Comparison of ENCODE assay signal across 10 cellular contexts in genomic region chr12:96236221-96236822, GRCh38. TPM values are rescaled to one million over a fixed set of nuclear protein-coding genes. Genes with fewer than 3 reads are reported as not detected.
A peak's percentile ranks its signal among the peaks of the same experiment; 100 is the strongest.
DNase-seq lines count a peak whose midpoint lies in the region; ATAC-seq, FAIRE-seq and TF ChIP-seq lines count a peak whose summit lies in the region.
"Had no signal": no experiment of that assay in that cellular context is flagged by ENCODE, and none has a peak within 500 bp of the region (broad histone marks: within the 10 kb centered on the region; RNA-seq: fewer than 3 reads in every experiment).

No MANE protein-coding gene starts in this region.

- peak; percentile 59 for DNase-seq in activated CD4-positive, alpha-beta T cell treated with anti-CD3 and anti-CD28 coated beads for 48 hours
- DNase-seq in activated CD4-positive, alpha-beta T cell treated with anti-CD3 and anti-CD28 coated beads for 1 hour = no peak
- DNase-seq in activated naive CD8-positive, alpha-beta T cell treated with anti-CD3 and anti-CD28 coated beads, Interleukin-2, amount 10 ng/mL, durations not matched to agents 7 days and 5 days = no peak
- peak; percentile 56 to 61 (median 56) for DNase-seq in immature natural killer cell
- DNase-seq in stromal cell of bone marrow (ENCODE audit: low read depth) = peak; percentile 75
- DNase-seq in GM19239 (ENCODE audit: insufficient read length, low spot score) = no peak
- no peak for DNase-seq in A673 (ENCODE audit: low spot score)
- no peak for DNase-seq in NCI-H2081 (lab: John Stamatoyannopoulos, UW)

- intact Hi-C loops in A673 (cut with micrococcal nuclease; ENCODE audit: unreplicated experiment) = no loop called here

- H3K9me3 Mint-ChIP-seq in activated naive CD8-positive, alpha-beta T cell treated with anti-CD3 and anti-CD28 coated beads, Interleukin-2, amount 10 ng/mL, durations not matched to agents 7 days and 5 days = no peaks in the 10 kb centered on the region
- no peaks in the 10 kb centered on the region for H3K9me3 Mint-ChIP-seq in immature natural killer cell
- H3K9me3 Mint-ChIP-seq: activated T-helper 2 cell treated with anti-CD3 and anti-CD28 coated beads, Interferon-gamma antibody, Interleukin-2, Interleukin-4, amounts not matched to agents 10 μg/mL and 5 μg/mL and 100 μg/mL, durations not matched to agents 14 hours and 24 hours and 36 hours had no signal

- TF ChIP-seq CTCF in A673 (conservative IDR thresholded peaks at IDR 0.05; ENCODE audit: low read depth, low read length) = no peak

- H3K27me3 ChIP-seq in A673 (replicated peaks; ENCODE audit: insufficient read depth, low read depth, low read length, poor library complexity) = no peaks in the 10 kb centered on the region

- CTCF ChIA-PET in A673 (lab: Charles Lee) = no interaction called here

- FAIRE-seq in GM19239 (lab: Jason Lieb, UNC) = no peak
- FAIRE-seq: A549 had no signal

- no peak overlapping the region for H3K4me3 ChIP-seq in A673 (ENCODE audit: low read depth, low read length, poor library complexity, severe bottlenecking)
- H3K4me3 ChIP-seq: A549 had no signal

- H3K27ac Mint-ChIP-seq in activated naive CD8-positive, alpha-beta T cell treated with anti-CD3 and anti-CD28 coated beads, Interleukin-2, amount 10 ng/mL, durations not matched to agents 7 days and 5 days = no peak overlapping the region
- H3K27ac Mint-ChIP-seq in immature natural killer cell = peak overlapping the region; percentile 95 to 99 (median 98)
- H3K27ac Mint-ChIP-seq: activated T-helper 2 cell treated with anti-CD3 and anti-CD28 coated beads, Interferon-gamma antibody, Interleukin-2, Interleukin-4, amounts not matched to agents 10 μg/mL and 5 μg/mL and 100 μg/mL, durations not matched to agents 14 hours and 24 hours and 36 hours had no signal

- peaks cover 25% of the 10 kb centered on the region for H3K36me3 Mint-ChIP-seq in activated naive CD8-positive, alpha-beta T cell treated with anti-CD3 and anti-CD28 coated beads, Interleukin-2, amount 10 ng/mL, durations not matched to agents 7 days and 5 days
- H3K36me3 Mint-ChIP-seq in immature natural killer cell = peaks cover 0 to 9% (median 8%) of the 10 kb centered on the region in 3 donors

- no peaks in the 10 kb centered on the region for H3K9me3 ChIP-seq in A673 (ENCODE audit: low read depth, low read length, poor library complexity, severe bottlenecking)
- H3K9me3 ChIP-seq: A549 had no signal

- peaks cover 34% of the 10 kb centered on the region for H3K4me1 ChIP-seq in A673 (ENCODE audit: insufficient read depth, low read length, poor library complexity, severe bottlenecking)

- H3K36me3 ChIP-seq in A673 (ENCODE audit: insufficient read depth, low read length, poor library complexity, severe bottlenecking) = no peaks in the 10 kb centered on the region

- ATAC-seq in activated naive CD8-positive, alpha-beta T cell treated with anti-CD3 and anti-CD28 coated beads, Interleukin-2, amount 10 ng/mL, durations not matched to agents 7 days and 5 days (ENCODE audit: low read depth) = peak; percentile 56

- peak overlapping the region; percentile 10 for H3K4me3 Mint-ChIP-seq in activated naive CD8-positive, alpha-beta T cell treated with anti-CD3 and anti-CD28 coated beads, Interleukin-2, amount 10 ng/mL, durations not matched to agents 7 days and 5 days
- peak overlapping the region; percentile 58 to 92 (median 86) for H3K4me3 Mint-ChIP-seq in immature natural killer cell

- POLR2A ChIA-PET in activated naive CD8-positive, alpha-beta T cell treated with anti-CD3 and anti-CD28 coated beads, Interleukin-2, amount 10 ng/mL, durations not matched to agents 7 days and 5 days (lab: Charles Lee) = interaction anchor here (1.6 kb wide), 1 partner anchor 164 kb away, joined by 8 read pairs; the partner anchor contains the start of gene CDK17
- POLR2A ChIA-PET in A673 (lab: Charles Lee; ENCODE audit: low non-redundant PET) = no interaction called here

- no peaks in the 10 kb centered on the region for H3K27me3 Mint-ChIP-seq in activated naive CD8-positive, alpha-beta T cell treated with anti-CD3 and anti-CD28 coated beads, Interleukin-2, amount 10 ng/mL, durations not matched to agents 7 days and 5 days
- H3K27me3 Mint-ChIP-seq in immature natural killer cell (ENCODE audit: low read depth in 3 of 3) = peaks cover 6 to 15% (median 14%) of the 10 kb centered on the region in 3 donors

- peaks cover 36% of the 10 kb centered on the region for H3K4me1 Mint-ChIP-seq in activated naive CD8-positive, alpha-beta T cell treated with anti-CD3 and anti-CD28 coated beads, Interleukin-2, amount 10 ng/mL, durations not matched to agents 7 days and 5 days
- peaks cover 64 to 76% of the 10 kb centered on the region in 2 donors for H3K4me1 Mint-ChIP-seq in immature natural killer cell

- no TSS peak for BruUV-seq in A673 (replicated peaks; lab: Mats Ljungman, UMichigan)

- H3K27ac ChIP-seq in A673 (ENCODE audit: low read depth, low read length, poor library complexity, severe bottlenecking) = no peak overlapping the region
- H3K27ac ChIP-seq: A549 had no signal

RNA-seq across cellular contexts. Expression of gene ELK3, which starts 42.1 kb away (rescaled TPM):
- 10 to 100 TPM; 19.1 to 19.4 TPM for total RNA-seq in activated naive CD8-positive, alpha-beta T cell treated with anti-CD3 and anti-CD28 coated beads, Interleukin-2, amount 10 ng/mL, durations not matched to agents 7 days and 5 days
- 10 to 100 TPM in 1 of 3 donors, 1 to 10 TPM in 2; 4.7 to 21.7 (median 6.9) TPM for polyA plus RNA-seq in immature natural killer cell
- total RNA-seq in A673 (2021) = 55.2 and 62.1 TPM in 2 replicates

Comparison
In these comparisons a context has a peak if more than half of its experiments do, and no peak if none do; other contexts are left out.
1. DNase-seq: peak in activated CD4-positive, alpha-beta T cell treated with anti-CD3 and anti-CD28 coated beads for 48 hours (single experiment), immature natural killer cell (3 of 3) and stromal cell of bone marrow (single experiment); none in activated CD4-positive, alpha-beta T cell treated with anti-CD3 and anti-CD28 coated beads for 1 hour (single experiment), activated naive CD8-positive, alpha-beta T cell treated with anti-CD3 and anti-CD28 coated beads, Interleukin-2, amount 10 ng/mL, durations not matched to agents 7 days and 5 days (single experiment), GM19239 (single experiment), A673 (single experiment) and NCI-H2081 (0 of 2).